In genomic region chr5:59069438-59070079, GRCh38 we compare ENCODE assay signal across 9 cellular contexts.
A peak's percentile ranks its signal among the peaks of the same experiment; 100 is the strongest.
DNase-seq lines count a peak whose midpoint lies in the region; ATAC-seq and TF ChIP-seq lines count a peak whose summit lies in the region.
"Had no signal": no experiment of that assay in that cellular context is flagged by ENCODE, and none has a peak within 500 bp of the region (broad histone marks: within the 10 kb centered on the region; RNA-seq: fewer than 3 reads in every experiment).

No MANE protein-coding gene starts in this region.

- H3K79me1 ChIP-seq in IMR-90 (ENCODE audit: low read depth in 1 of 2, low read length in 2 of 2) = 0 out of 4 replicates have a peak, but pooled peaks cover 0 to 3% of the 10 kb centered on the region in 2 experiments

- no peak overlapping the region for H4K8ac ChIP-seq in IMR-90 (ENCODE audit: low read depth in 2 of 2, low read length in 2 of 2)

- DNase-seq in ACHN = peak; percentile 92
- DNase-seq in IMR-90 = peak; percentile 98
- peak in 6 of 10 donors; percentile 12 to 62 (median 35) for DNase-seq in dorsolateral prefrontal cortex
- no peak for DNase-seq in HAP-1 (ENCODE audit: low spot score in 2 of 2)
- DNase-seq in NK-92 treated with Interleukin-12 subunit alpha and Interleukin-12 subunit beta, amount 100 ng/mL, for 24 hours (lab: John Stamatoyannopoulos, UW) = no peak
- DNase-seq in activated CD8-positive, alpha-beta memory T cell treated with anti-CD3 and anti-CD28 coated beads, Interleukin-2, amount 50 U/mL, for 4 hours = no peak
- DNase-seq: CD4-positive, CD25-positive, alpha-beta regulatory T cell had no signal

- H4K5ac ChIP-seq in IMR-90 (ENCODE audit: low read depth, low read length) = no peak overlapping the region

- no peak overlapping the region for H2BK15ac ChIP-seq in IMR-90 (ENCODE audit: low read depth, low read length)

- H3K27ac ChIP-seq in IMR-90 (ENCODE audit: insufficient read depth, low read length) (no peak overlapping the region), dorsolateral prefrontal cortex (peak overlapping the region in 2 of 59 donors; percentile 1 to 36), liver (ENCODE audit: low read depth in 1 of 2, low read length in 2 of 2) (no peak overlapping the region)

- WGBS in IMR-90 (ENCODE audit: extremely low coverage in 2 of 2, insufficient read length in 1 of 2), 2 experiments = no CpG with 5 or more reads among the region's 2 CpGs
- WGBS in liver = 84% methylated on average over 2 of the region's 2 CpGs

- no peaks in the 10 kb centered on the region for H4K20me1 ChIP-seq in IMR-90 (ENCODE audit: insufficient read depth, low read length)

- in situ Hi-C loops in ACHN (cut with HindIII; ENCODE audit: low pct_ligation_motif_present, low pct_unique_long_range_greater_than_20kb, low sequenced_read_pairs) = no loop called here
- in situ Hi-C loops in IMR-90 (cut with MboI; ENCODE audit: low sequenced_read_pairs) = no loop called here
- in situ Hi-C loops in HAP-1 (cut with MboI; ENCODE audit: low sequenced_read_pairs) = no loop called here

- intact Hi-C loops in IMR-90 (cut with micrococcal nuclease) = no loop called here
- intact Hi-C loops in dorsolateral prefrontal cortex (cut with DNase I) = no loop called here

- POLR2A ChIA-PET in IMR-90 (lab: Charles Lee; ENCODE audit: unreplicated experiment) = no interaction called here

- no peak overlapping the region for H2BK20ac ChIP-seq in IMR-90 (ENCODE audit: low read depth, low read length)

- no peak overlapping the region for H3K14ac ChIP-seq in IMR-90 (replicated peaks; ENCODE audit: low read depth, low read length)

- no peak overlapping the region for H4K91ac ChIP-seq in IMR-90 (ENCODE audit: insufficient read depth, low read depth, low read length)

- no peak overlapping the region for H3K18ac ChIP-seq in IMR-90 (ENCODE audit: low read depth, low read length)

- no peak overlapping the region for H3K4me3 ChIP-seq in IMR-90 (ENCODE audit: insufficient read depth, low read depth, low read length)
- H3K4me3 ChIP-seq in dorsolateral prefrontal cortex = no peak overlapping the region
- H3K4me3 ChIP-seq in liver (ENCODE audit: low read depth in 1 of 3, low read length in 3 of 3) = no peak overlapping the region
- no peak overlapping the region for H3K4me3 ChIP-seq in HAP-1

- BruUV-seq in IMR-90 (replicated peaks; lab: Mats Ljungman, UMichigan) = no TSS peak

- H3K9me1 ChIP-seq in IMR-90 (ENCODE audit: insufficient read depth, low read length) = peaks cover 8% of the 10 kb centered on the region

- no peak overlapping the region for H3K4me2 ChIP-seq in IMR-90 (ENCODE audit: low read depth, low read length)

- H3K56ac ChIP-seq in IMR-90 (ENCODE audit: extremely low read depth, insufficient read depth, low read length) = no peak overlapping the region

- no peak overlapping the region for H3K4ac ChIP-seq in IMR-90 (ENCODE audit: low read depth, low read length)

- TF ChIP-seq POLR2A in IMR-90 (IDR thresholded peaks at IDR 0.05; ENCODE audit: low read depth, low read length) = no peak

- dilution Hi-C loops in IMR-90 (cut with HindIII; ENCODE audit: low sequenced_read_pairs, unreplicated experiment) = no loop called here

- H2AK5ac ChIP-seq in IMR-90 (ENCODE audit: low read depth, low read length) = no peak overlapping the region

- no peaks in the 10 kb centered on the region for H3K9me3 ChIP-seq in IMR-90 (ENCODE audit: control insufficient read depth, insufficient read depth, low read length)
- no peaks in the 10 kb centered on the region for H3K9me3 ChIP-seq in liver (ENCODE audit: control insufficient read depth in 4 of 4, low read length in 3 of 4)
- no peaks in the 10 kb centered on the region for H3K9me3 ChIP-seq in HAP-1

- peak overlapping the region; percentile 6 for H2BK5ac ChIP-seq in IMR-90 (ENCODE audit: low read depth, low read length, poor library complexity, severe bottlenecking)

- H3K23ac ChIP-seq in IMR-90 (ENCODE audit: low read depth, low read length) = no peak overlapping the region

- CTCF ChIA-PET in IMR-90 (lab: Yijun Ruan, JAX) = no interaction called here

- H2AFZ ChIP-seq in IMR-90 (replicated peaks; ENCODE audit: low read length, poor library complexity) = no peak overlapping the region

- H3K9ac ChIP-seq in IMR-90 (ENCODE audit: low read depth, low read length) = no peak overlapping the region
- no peak overlapping the region for H3K9ac ChIP-seq in liver (ENCODE audit: low read depth in 1 of 2, low read length in 2 of 2)

- TF ChIP-seq CTCF in IMR-90 (conservative IDR thresholded peaks at IDR 0.05; ENCODE audit: low read depth, low read length) = no peak
- no peak for TF ChIP-seq CTCF in dorsolateral prefrontal cortex (IDR thresholded peaks at IDR 0.05 in 54 of 56, conservative IDR thresholded peaks at IDR 0.05 in 2 of 56; ENCODE audit: low read depth in 1 of 56, partially characterized antibody in 56 of 56)
- TF ChIP-seq CTCF in liver (IDR thresholded peaks at IDR 0.05; ENCODE audit: low read depth, low read length, missing input control) = no peak

- H2AK9ac ChIP-seq in IMR-90 (replicated peaks; ENCODE audit: low read depth, low read length, poor library complexity) = no peak overlapping the region

- ATAC-seq in IMR-90 (ENCODE audit: low read depth) (peak; percentile 91), HG02678 (IDR thresholded peaks at IDR 0.05; ENCODE audit: unreplicated experiment) (no peak)

- H3K4me1 ChIP-seq in IMR-90 (ENCODE audit: control insufficient read depth, insufficient read depth, low read length) = peaks cover 10% of the 10 kb centered on the region; the same call in 1 of the 2 replicates
- no peaks in the 10 kb centered on the region for H3K4me1 ChIP-seq in liver (ENCODE audit: control insufficient read depth in 4 of 4, insufficient read depth in 4 of 4, low read length in 3 of 4)
- H3K4me1 ChIP-seq in HAP-1 = no peaks in the 10 kb centered on the region

- H3K27me3 ChIP-seq in IMR-90 (ENCODE audit: control insufficient read depth, insufficient read depth, low read length) (no peaks in the 10 kb centered on the region), dorsolateral prefrontal cortex (no peaks in the 10 kb centered on the region), liver (ENCODE audit: control insufficient read depth in 4 of 4, insufficient read depth in 4 of 4, low read length in 3 of 4) (no peaks in the 10 kb centered on the region), HAP-1 (ENCODE audit: low read depth) (no peaks in the 10 kb centered on the region; the same call in 1 of the 2 replicates)

- H2BK120ac ChIP-seq in IMR-90 (ENCODE audit: low read depth, low read length) = no peak overlapping the region

- 0 out of 2 replicates have a peak, but pooled peaks have one; percentile 3 for TF ChIP-seq RAD21 in IMR-90 (IDR thresholded peaks at IDR 0.05; ENCODE audit: low read length)
- no peak for TF ChIP-seq RAD21 in liver (IDR thresholded peaks at IDR 0.05)

- H3K36me3 ChIP-seq in IMR-90 (ENCODE audit: control insufficient read depth, insufficient read depth, low read length) = no peaks in the 10 kb centered on the region
- H3K36me3 ChIP-seq in liver (ENCODE audit: control insufficient read depth in 4 of 4, insufficient read depth in 3 of 4, low read depth in 1 of 4, low read length in 3 of 4) = no peaks in the 10 kb centered on the region
- H3K36me3 ChIP-seq in HAP-1 (replicated peaks) = no peaks in the 10 kb centered on the region

TF ChIP-seq in IMR-90, 13 proteins besides CTCF, POLR2A, EP300 and RAD21:
- TF ChIP-seq BHLHE40 (IDR thresholded peaks at IDR 0.05; ENCODE audit: low read depth, low read length) (peak; percentile 53; the same call in 1 of the 2 replicates), USF2 (IDR thresholded peaks at IDR 0.05; ENCODE audit: low read depth, low read length) (no peak), MXI1 (IDR thresholded peaks at IDR 0.05; ENCODE audit: borderline replicate concordance, low read depth, low read length) (no peak), MAFK (IDR thresholded peaks at IDR 0.05; ENCODE audit: low read depth, low read length) (peak; percentile 47; the same call in 1 of the 2 replicates), SMC3 (IDR thresholded peaks at IDR 0.05; ENCODE audit: low read depth, low read length) (no peak), RFX5 (IDR thresholded peaks at IDR 0.05; ENCODE audit: low read depth, low read length) (no peak), NFE2L2 (IDR thresholded peaks at IDR 0.05; ENCODE audit: low read depth, low read length) (0 out of 2 replicates have a peak, but pooled peaks have one; percentile 10), FOS (IDR thresholded peaks at IDR 0.05; ENCODE audit: low read depth, low read length) (peak; percentile 78), RCOR1 (IDR thresholded peaks at IDR 0.05; ENCODE audit: insufficient replicate concordance, low read length) (peak; percentile 80)
TF ChIP-seq in IMR-90: peak in this region for 5.

TF ChIP-seq in liver, 16 proteins besides CTCF, POLR2A, EP300 and RAD21:
- no peak for TF ChIP-seq FOXA1 (IDR thresholded peaks at IDR 0.05)
- peak; percentile 7 for TF ChIP-seq SP1 (IDR thresholded peaks at IDR 0.05)
- no peak for TF ChIP-seq NR2F2 (IDR thresholded peaks at IDR 0.05)
- peak; percentile 46 to 47 for TF ChIP-seq JUND (IDR thresholded peaks at IDR 0.05)

Comparison
In these comparisons a context has a peak if more than half of its experiments do, and no peak if none do; other contexts are left out.
1. DNase-seq: peak in ACHN (single experiment), IMR-90 (single experiment) and dorsolateral prefrontal cortex (6 of 10); none in HAP-1 (0 of 2), NK-92 treated with Interleukin-12 subunit alpha and Interleukin-12 subunit beta, amount 100 ng/mL, for 24 hours (single experiment) and activated CD8-positive, alpha-beta memory T cell treated with anti-CD3 and anti-CD28 coated beads, Interleukin-2, amount 50 U/mL, for 4 hours (single experiment).